9 cellular contexts compared by ENCODE assay signal in the genomic region with DNA sequence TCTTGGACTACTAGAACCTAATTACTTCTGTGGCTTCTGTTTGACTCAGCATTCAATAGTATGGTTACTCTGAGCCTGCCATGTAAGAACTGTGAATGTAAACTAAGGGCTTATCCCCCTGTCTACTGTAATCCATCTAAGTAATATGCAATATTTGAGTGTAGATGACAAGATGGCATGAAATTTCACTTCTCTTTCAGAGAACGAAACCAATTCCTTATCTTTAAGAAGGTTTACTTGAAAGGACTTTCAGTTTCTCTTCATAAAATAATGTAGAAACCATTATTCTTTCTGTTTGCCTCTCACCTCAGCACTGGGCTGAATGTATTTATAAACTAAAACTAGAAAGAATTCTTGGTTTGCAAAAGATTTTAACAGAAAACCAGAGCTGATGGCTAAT.
DNase-seq lines count a peak whose midpoint lies in the region; ATAC-seq, FAIRE-seq and TF ChIP-seq lines count a peak whose summit lies in the region.
"Had no signal": no experiment of that assay in that cellular context is flagged by ENCODE, and none has a peak within 500 bp of the region (broad histone marks: within the 10 kb centered on the region; RNA-seq: fewer than 3 reads in every experiment).

No MANE protein-coding gene starts in this region.

- no peaks in the 10 kb centered on the region for H3K79me2 ChIP-seq in GM23338 (replicated peaks; ENCODE audit: insufficient read depth)

- TF ChIP-seq CTCF in GM23338 (conservative IDR thresholded peaks at IDR 0.05; ENCODE audit: low read depth in 2 of 2) (no peak), WERI-Rb-1 (IDR thresholded peaks at IDR 0.05; ENCODE audit: low read depth, low read length) (no peak)

- H2AFZ ChIP-seq in GM23338, result peak overlapping the region; percentile 38; the same call in 1 of the 2 replicates

- no peak overlapping the region for H3K27ac Mint-ChIP-seq in GM23338

- H3K27me3 Mint-ChIP-seq in GM23338 (ENCODE audit: insufficient read depth, low read depth, poor library complexity), result peaks cover 1% of the 10 kb centered on the region

- H3K27ac ChIP-seq in GM23338 (ENCODE audit: low read depth) (no peak overlapping the region), WERI-Rb-1 (no peak overlapping the region)

- H4K20me1 ChIP-seq in GM23338 (replicated peaks; ENCODE audit: insufficient read depth), result no peaks in the 10 kb centered on the region

- no peaks in the 10 kb centered on the region for H3F3A ChIP-seq in GM23338 (replicated peaks; ENCODE audit: low read depth)

- DNase-seq in GM23338 (ENCODE audit: low spot score) (no peak), M059J (ENCODE audit: low read depth) (peak; percentile 33), iris pigment epithelial cell (ENCODE audit: low read depth) (peak; percentile 78), NCI-H82 treated with DMSO at 0.1 percent for 48 hours (lab: John Stamatoyannopoulos, UW; ENCODE audit: unreplicated experiment) (no peak), UCSD-AML1 (lab: John Stamatoyannopoulos, UW; ENCODE audit: unreplicated experiment) (no peak), WERI-Rb-1 (no peak), HTR-8/SVneo (ENCODE audit: insufficient read length, low spot score) (no peak)
- DNase-seq: activated effector memory CD4-positive, alpha-beta T cell treated with anti-CD3 and anti-CD28 coated beads, Interleukin-2, amount 50 U/mL, for 16 hours had no signal

- ATAC-seq in GM18511 (IDR thresholded peaks at IDR 0.05; ENCODE audit: unreplicated experiment) (peak; percentile 90), GM23338 (no peak)

- no peak overlapping the region for H3K4me3 Mint-ChIP-seq in GM23338

- H3K36me3 ChIP-seq in GM23338 (ENCODE audit: insufficient read depth) (no peaks in the 10 kb centered on the region), WERI-Rb-1 (no peaks in the 10 kb centered on the region)

- H3K4me1 Mint-ChIP-seq in GM23338, result peaks cover 6% of the 10 kb centered on the region; the same call in 2 of the 3 replicates

- no peak overlapping the region for H3K4me3 ChIP-seq in GM23338
- H3K4me3 ChIP-seq in WERI-Rb-1 (ENCODE audit: low read depth, low read length), result no peak overlapping the region

- H3K9me3 ChIP-seq in WERI-Rb-1 (ENCODE audit: severe bottlenecking), result no peaks in the 10 kb centered on the region

- FAIRE-seq in HTR-8/SVneo (lab: Jason Lieb, UNC), result no peak

- H3K27me3 ChIP-seq in GM23338 (ENCODE audit: insufficient read depth), result no peaks in the 10 kb centered on the region
- no peaks in the 10 kb centered on the region for H3K27me3 ChIP-seq in WERI-Rb-1 (ENCODE audit: insufficient read depth, low read depth, severe bottlenecking)

- no peaks in the 10 kb centered on the region for H3K9me2 ChIP-seq in GM23338 (ENCODE audit: insufficient read depth)

- peaks cover 2% of the 10 kb centered on the region; the same call in 1 of the 2 replicates for H3K4me1 ChIP-seq in GM23338 (ENCODE audit: insufficient read depth)

- H3K36me3 Mint-ChIP-seq in GM23338 (ENCODE audit: low read depth), result no peaks in the 10 kb centered on the region

- no peaks in the 10 kb centered on the region for H3K9me3 Mint-ChIP-seq in GM23338

- H3K4me2 ChIP-seq in GM23338, result no peak overlapping the region

TF ChIP-seq in GM23338, 12 proteins besides CTCF, POLR2A, EP300 and RAD21:
- TF ChIP-seq, protein P1, sequence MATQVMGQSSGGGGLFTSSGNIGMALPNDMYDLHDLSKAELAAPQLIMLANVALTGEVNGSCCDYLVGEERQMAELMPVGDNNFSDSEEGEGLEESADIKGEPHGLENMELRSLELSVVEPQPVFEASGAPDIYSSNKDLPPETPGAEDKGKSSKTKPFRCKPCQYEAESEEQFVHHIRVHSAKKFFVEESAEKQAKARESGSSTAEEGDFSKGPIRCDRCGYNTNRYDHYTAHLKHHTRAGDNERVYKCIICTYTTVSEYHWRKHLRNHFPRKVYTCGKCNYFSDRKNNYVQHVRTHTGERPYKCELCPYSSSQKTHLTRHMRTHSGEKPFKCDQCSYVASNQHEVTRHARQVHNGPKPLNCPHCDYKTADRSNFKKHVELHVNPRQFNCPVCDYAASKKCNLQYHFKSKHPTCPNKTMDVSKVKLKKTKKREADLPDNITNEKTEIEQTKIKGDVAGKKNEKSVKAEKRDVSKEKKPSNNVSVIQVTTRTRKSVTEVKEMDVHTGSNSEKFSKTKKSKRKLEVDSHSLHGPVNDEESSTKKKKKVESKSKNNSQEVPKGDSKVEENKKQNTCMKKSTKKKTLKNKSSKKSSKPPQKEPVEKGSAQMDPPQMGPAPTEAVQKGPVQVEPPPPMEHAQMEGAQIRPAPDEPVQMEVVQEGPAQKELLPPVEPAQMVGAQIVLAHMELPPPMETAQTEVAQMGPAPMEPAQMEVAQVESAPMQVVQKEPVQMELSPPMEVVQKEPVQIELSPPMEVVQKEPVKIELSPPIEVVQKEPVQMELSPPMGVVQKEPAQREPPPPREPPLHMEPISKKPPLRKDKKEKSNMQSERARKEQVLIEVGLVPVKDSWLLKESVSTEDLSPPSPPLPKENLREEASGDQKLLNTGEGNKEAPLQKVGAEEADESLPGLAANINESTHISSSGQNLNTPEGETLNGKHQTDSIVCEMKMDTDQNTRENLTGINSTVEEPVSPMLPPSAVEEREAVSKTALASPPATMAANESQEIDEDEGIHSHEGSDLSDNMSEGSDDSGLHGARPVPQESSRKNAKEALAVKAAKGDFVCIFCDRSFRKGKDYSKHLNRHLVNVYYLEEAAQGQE (IDR thresholded peaks at IDR 0.05; ENCODE audit: unreplicated experiment), result no peak
- no peak for TF ChIP-seq EZH2phosphoT487 (IDR thresholded peaks at IDR 0.05; ENCODE audit: unreplicated experiment)
- no peak for TF ChIP-seq NANOG (IDR thresholded peaks at IDR 0.05; ENCODE audit: borderline replicate concordance)
- no peak for TF ChIP-seq STAT1 (IDR thresholded peaks at IDR 0.05; ENCODE audit: unreplicated experiment)
- TF ChIP-seq JUNB (IDR thresholded peaks at IDR 0.05; ENCODE audit: unreplicated experiment), result no peak
TF ChIP-seq in GM23338: peak in this region for 0.

Comparison
In these comparisons a context has a peak if more than half of its experiments do, and no peak if none do; other contexts are left out.
1. DNase-seq: peak in M059J (single experiment) and iris pigment epithelial cell (single experiment); none in GM23338 (single experiment), NCI-H82 treated with DMSO at 0.1 percent for 48 hours (single experiment), UCSD-AML1 (single experiment), WERI-Rb-1 (single experiment) and HTR-8/SVneo (single experiment).